11 cellular contexts compared by ENCODE assay signal in the genomic region with DNA sequence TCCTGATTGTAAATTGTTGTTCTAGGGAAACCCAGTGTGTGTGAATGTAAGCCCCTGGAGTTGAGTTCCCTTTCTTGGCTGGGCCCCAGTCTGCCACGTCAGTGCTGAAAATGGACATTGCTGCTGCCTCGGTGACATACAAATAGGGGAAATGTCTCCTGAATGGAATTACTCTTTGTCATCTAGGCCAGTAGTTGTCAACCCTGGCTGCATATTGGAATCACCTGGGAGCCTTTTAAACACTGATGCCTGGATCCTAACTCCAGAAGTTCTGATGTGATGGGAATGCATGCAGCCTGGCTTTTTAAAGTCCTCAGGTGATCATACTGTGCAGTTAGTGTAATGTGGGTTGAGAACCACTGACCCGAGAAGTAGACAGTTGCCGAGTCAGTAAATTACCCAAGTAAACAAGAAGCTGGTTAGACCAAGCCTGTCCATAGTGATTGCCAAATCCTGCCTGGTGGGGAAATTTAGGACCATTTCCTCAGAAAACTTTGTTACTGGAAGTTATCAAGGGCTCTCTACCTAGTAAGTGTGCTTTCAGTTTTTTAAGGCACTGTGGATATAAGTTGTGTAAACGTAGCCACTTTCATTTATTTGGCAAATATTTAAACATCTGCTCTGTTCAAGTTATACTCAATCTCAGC. TPM values are rescaled to one million over a fixed set of nuclear protein-coding genes. Genes with fewer than 3 reads are reported as not detected.
A peak's percentile ranks its signal among the peaks of the same experiment; 100 is the strongest.
DNase-seq lines count a peak whose midpoint lies in the region; ATAC-seq and TF ChIP-seq lines count a peak whose summit lies in the region.
"Had no signal": no experiment of that assay in that cellular context is flagged by ENCODE, and none has a peak within 500 bp of the region (broad histone marks: within the 10 kb centered on the region; RNA-seq: fewer than 3 reads in every experiment).

No MANE protein-coding gene starts in this region.

- no peaks in the 10 kb centered on the region for H3K9me3 Mint-ChIP-seq in HFFc6

- H3K4me3 ChIP-seq in prostate gland, result no peak overlapping the region
- H3K4me3 ChIP-seq: suprapubic skin had no signal

- intact Hi-C loops in prostate gland (cut with DNase I), result no loop called here

- ATAC-seq in T-helper 17 cell (no peak), GM18909 (IDR thresholded peaks at IDR 0.05; ENCODE audit: poor library complexity, unreplicated experiment) (no peak)

- peak; percentile 47 for DNase-seq in HK-2 (ENCODE audit: unreplicated experiment)
- DNase-seq in T-helper 17 cell, result no peak
- DNase-seq in glomerular visceral epithelial cell (ENCODE audit: extremely low spot score), result peak; percentile 84
- no peak for DNase-seq in prostate gland (ENCODE audit: low spot score)
- DNase-seq in HFFc6, result no peak
- no peak for DNase-seq in erythroblast (lab: John Stamatoyannopoulos, UW)
- DNase-seq in activated CD4-positive, CD25-positive, alpha-beta regulatory T cell (lab: John Stamatoyannopoulos, UW), result no peak
- DNase-seq: NCI-H1436 treated with DMSO at 0.1 percent for 48 hours; stimulated activated CD4-positive, alpha-beta T cell treated with anti-CD3 and anti-CD28 coated beads, Interleukin-4, amount 100 ng/mL, for 1 hour had no signal

- peak overlapping the region; percentile 87 to 90 for H3K27ac ChIP-seq in prostate gland
- H3K27ac ChIP-seq: suprapubic skin had no signal

- TF ChIP-seq CTCF in prostate gland (IDR thresholded peaks at IDR 0.05) (no peak), HFFc6 (IDR thresholded peaks at IDR 0.05) (no peak)

- H3K36me3 Mint-ChIP-seq in T-helper 17 cell (ENCODE audit: low read depth) (peaks cover 11% of the 10 kb centered on the region), HFFc6 (ENCODE audit: low read depth) (peaks cover 17% of the 10 kb centered on the region)

- H3K9me3 ChIP-seq in T-helper 17 cell (ENCODE audit: control insufficient read depth, low read length, poor library complexity, severe bottlenecking) (no peaks in the 10 kb centered on the region), prostate gland (no peaks in the 10 kb centered on the region)
- H3K9me3 ChIP-seq: suprapubic skin had no signal

- TF ChIP-seq POLR2A in prostate gland (IDR thresholded peaks at IDR 0.05), result no peak
- TF ChIP-seq POLR2A in erythroblast (IDR thresholded peaks at IDR 0.05; ENCODE audit: low read length), result no peak

- H3K4me3 Mint-ChIP-seq in T-helper 17 cell (peak overlapping the region; percentile 16), HFFc6 (no peak overlapping the region)

- no peaks in the 10 kb centered on the region for H3K27me3 ChIP-seq in prostate gland (replicated peaks; ENCODE audit: insufficient read depth)
- H3K27me3 ChIP-seq: suprapubic skin had no signal

- H3K27me3 Mint-ChIP-seq in T-helper 17 cell (no peaks in the 10 kb centered on the region), HFFc6 (ENCODE audit: insufficient read depth) (no peaks in the 10 kb centered on the region; the same call in 1 of the 2 replicates)

- peak overlapping the region; percentile 56 for H3K27ac Mint-ChIP-seq in T-helper 17 cell
- H3K27ac Mint-ChIP-seq in HFFc6, result no peak overlapping the region

- peaks cover 22% of the 10 kb centered on the region for H3K4me1 ChIP-seq in prostate gland (replicated peaks)

- 67% methylated on average over 5 of the region's 5 CpGs for WGBS in prostate gland

- H3K4me1 Mint-ChIP-seq in T-helper 17 cell, result peaks cover 16% of the 10 kb centered on the region
- H3K4me1 Mint-ChIP-seq in HFFc6 (ENCODE audit: low read depth), result peaks cover 53% of the 10 kb centered on the region

- no peaks in the 10 kb centered on the region for H3K36me3 ChIP-seq in prostate gland
- H3K36me3 ChIP-seq: suprapubic skin had no signal

RNA-seq across cellular contexts. Expression of gene IL1R1, which starts 27.6 kb away (rescaled TPM):
- total RNA-seq in T-helper 17 cell (10 to 100 TPM; 14.3 to 16.5 TPM), prostate gland (100 to 1,000 TPM; 112 to 289 TPM)
- total RNA-seq in HFFc6 (2021; fragmentation: NEBNext Ultra II Directional; extraction: Animal tissue kit (Norgen Biotek cat#: 25700)), result 10 to 100 TPM; 13.8 to 25.0 (median 22.9) TPM

Comparison
In these comparisons a context has a peak if more than half of its experiments do, and no peak if none do; other contexts are left out.
1. DNase-seq: peak in HK-2 (single experiment) and glomerular visceral epithelial cell (single experiment); none in T-helper 17 cell (0 of 3), prostate gland (single experiment), HFFc6 (single experiment), erythroblast (0 of 2) and activated CD4-positive, CD25-positive, alpha-beta regulatory T cell (0 of 4).
2. RNA of gene IL1R1, which starts 27.6 kb away (total RNA-seq): 112 to 289 TPM in prostate gland; 13.8 to 25.0 TPM in HFFc6 and 14.3 to 16.5 TPM in T-helper 17 cell; every median in the first group is over 4 times any median in the second.